Comparison of ENCODE assay signal across 1 cellular context in the genomic region with DNA sequence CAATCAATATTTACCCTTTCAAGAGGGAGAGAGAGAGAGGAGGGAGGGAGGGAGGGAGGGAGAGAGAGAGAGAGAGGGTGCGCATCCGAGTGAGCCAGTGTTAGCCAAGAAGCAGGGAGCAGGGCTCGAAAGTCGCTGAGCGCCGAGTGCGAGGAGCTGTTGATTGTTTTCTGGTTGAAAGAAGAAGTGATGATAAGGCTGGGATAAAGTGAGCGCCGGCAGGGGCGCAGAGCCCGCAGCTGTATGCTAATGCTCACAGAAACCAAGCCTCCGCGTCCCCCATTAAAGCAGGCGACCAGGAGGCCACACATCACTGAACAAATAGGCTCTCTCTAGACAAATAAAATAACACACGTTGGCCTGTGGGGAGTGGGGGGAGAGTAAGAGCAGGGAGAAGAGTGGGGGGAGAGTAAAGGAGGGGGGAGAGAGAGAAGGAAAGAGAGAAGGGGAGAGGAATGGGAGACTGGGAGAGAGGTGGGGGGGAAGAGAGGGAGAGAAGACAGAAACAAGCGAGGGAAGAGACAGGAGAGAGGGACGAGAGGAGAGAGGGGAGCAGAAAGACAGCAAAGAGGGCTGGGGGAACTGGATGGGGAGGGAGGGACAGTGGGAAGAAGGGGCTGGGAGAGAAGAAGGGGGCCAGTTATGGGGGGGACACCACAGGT.
TF ChIP-seq lines count a peak whose summit lies in the region.

No MANE protein-coding gene starts in this region.

TF ChIP-seq in GM12878, 131 proteins besides CTCF, POLR2A, EP300 and RAD21 (continued from another document):
- TF ChIP-seq POU2F2 (IDR thresholded peaks at IDR 0.05; ENCODE audit: borderline replicate concordance, low read depth, low read length) (peak; percentile 67; the same call in 1 of the 3 replicates), TCF12 (IDR thresholded peaks at IDR 0.05; ENCODE audit: low read depth, low read length) (peak; percentile 89), JUND (IDR thresholded peaks at IDR 0.05; ENCODE audit: low read depth, low read length) (no peak)
- TF ChIP-seq, protein P1, sequence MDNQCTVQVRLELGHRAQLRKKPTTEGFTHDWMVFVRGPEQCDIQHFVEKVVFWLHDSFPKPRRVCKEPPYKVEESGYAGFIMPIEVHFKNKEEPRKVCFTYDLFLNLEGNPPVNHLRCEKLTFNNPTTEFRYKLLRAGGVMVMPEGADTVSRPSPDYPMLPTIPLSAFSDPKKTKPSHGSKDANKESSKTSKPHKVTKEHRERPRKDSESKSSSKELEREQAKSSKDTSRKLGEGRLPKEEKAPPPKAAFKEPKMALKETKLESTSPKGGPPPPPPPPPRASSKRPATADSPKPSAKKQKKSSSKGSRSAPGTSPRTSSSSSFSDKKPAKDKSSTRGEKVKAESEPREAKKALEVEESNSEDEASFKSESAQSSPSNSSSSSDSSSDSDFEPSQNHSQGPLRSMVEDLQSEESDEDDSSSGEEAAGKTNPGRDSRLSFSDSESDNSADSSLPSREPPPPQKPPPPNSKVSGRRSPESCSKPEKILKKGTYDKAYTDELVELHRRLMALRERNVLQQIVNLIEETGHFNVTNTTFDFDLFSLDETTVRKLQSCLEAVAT (IDR thresholded peaks at IDR 0.05), result peak; percentile 76
